ENCODE assay signal across 32 cellular contexts in genomic region chr11:42205518-42205917, GRCh38.
"Had no signal": no experiment of that assay in that cellular context is flagged by ENCODE, and none has a peak within 500 bp of the region (broad histone marks: within the 10 kb centered on the region; RNA-seq: fewer than 3 reads in every experiment).

No MANE protein-coding gene starts in this region.

- H3K9me3 ChIP-seq: ascending aorta, colonic mucosa, gastrocnemius medialis, pancreas, psoas muscle, suprapubic skin, tibial artery had no signal

- H3K4me3 ChIP-seq: ascending aorta, cardiac muscle cell, colonic mucosa, gastrocnemius medialis, pancreas, psoas muscle, suprapubic skin, tibial artery, upper lobe of right lung had no signal

- H3K4me1 ChIP-seq: ascending aorta, colonic mucosa, gastrocnemius medialis, pancreas, psoas muscle, suprapubic skin, tibial artery, upper lobe of right lung had no signal

- DNase-seq: activated CD4-positive, alpha-beta T cell treated with anti-CD3 and anti-CD28 coated beads for 48 hours; activated CD4-positive, alpha-beta T cell treated with anti-CD3 and anti-CD28 coated beads, Interleukin-2, amount 50 U/mL, for 48 hours; activated CD8-positive, alpha-beta memory T cell treated with anti-CD3 and anti-CD28 coated beads, Interleukin-2, amount 50 U/mL, for 4 hours; activated gamma-delta T cell; activated naive CD4-positive, alpha-beta T cell treated with anti-CD3 and anti-CD28 coated beads, Interleukin-2, amount 10 ng/mL, durations not matched to agents 7 days and 5 days; activated naive CD8-positive, alpha-beta T cell treated with anti-CD3 and anti-CD28 coated beads, Interleukin-2, amount 10 ng/mL, durations not matched to agents 7 days and 5 days; activated T-cell treated with anti-CD3 and anti-CD28 coated beads, Interleukin-2, amount 50 U/mL, for 1 hour; cerebellar nuclear complex; colonic mucosa; effector CD8-positive, alpha-beta T cell; gastrocnemius medialis; glutamatergic neuron; islet precursor cell; left ventricle myocardium superior; naive thymus-derived CD4-positive, alpha-beta T cell; nucleus accumbens; pancreas; psoas muscle; stimulated activated CD4-positive, alpha-beta T cell treated with anti-CD3 and anti-CD28 coated beads, Interleukin-15, amount 100 ng/mL, for 24 hours; stimulated activated CD4-positive, alpha-beta T cell treated with anti-CD3 and anti-CD28 coated beads, Interleukin-2, amount 100 ng/mL, for 24 hours; stimulated activated naive CD4-positive, alpha-beta T cell; T-helper 9 cell; tibial artery; upper lobe of right lung; WERI-Rb-1 had no signal

- H3K27me3 Mint-ChIP-seq: activated naive CD4-positive, alpha-beta T cell treated with anti-CD3 and anti-CD28 coated beads, Interleukin-2, amount 10 ng/mL, durations not matched to agents 7 days and 5 days; activated naive CD8-positive, alpha-beta T cell treated with anti-CD3 and anti-CD28 coated beads, Interleukin-2, amount 10 ng/mL, durations not matched to agents 7 days and 5 days; naive thymus-derived CD4-positive, alpha-beta T cell had no signal

- H3K4me1 Mint-ChIP-seq: activated naive CD4-positive, alpha-beta T cell treated with anti-CD3 and anti-CD28 coated beads, Interleukin-2, amount 10 ng/mL, durations not matched to agents 7 days and 5 days; activated naive CD8-positive, alpha-beta T cell treated with anti-CD3 and anti-CD28 coated beads, Interleukin-2, amount 10 ng/mL, durations not matched to agents 7 days and 5 days; brain; mesothelial cell of epicardium; naive thymus-derived CD4-positive, alpha-beta T cell had no signal

- ATAC-seq: activated CD4-positive, CD25-positive, alpha-beta regulatory T cell treated with anti-CD3 and anti-CD28 coated beads, Interleukin-2, amount 50 U/mL, for 24 hours; gastrocnemius medialis; left ventricle myocardium superior; naive thymus-derived CD4-positive, alpha-beta T cell; pancreas; psoas muscle; upper lobe of right lung had no signal

- H3K36me3 Mint-ChIP-seq: activated naive CD4-positive, alpha-beta T cell treated with anti-CD3 and anti-CD28 coated beads, Interleukin-2, amount 10 ng/mL, durations not matched to agents 7 days and 5 days; activated naive CD8-positive, alpha-beta T cell treated with anti-CD3 and anti-CD28 coated beads, Interleukin-2, amount 10 ng/mL, durations not matched to agents 7 days and 5 days; brain; mesothelial cell of epicardium had no signal

- H3K27ac ChIP-seq: ascending aorta, cardiac muscle cell, colonic mucosa, gastrocnemius medialis, pancreas, psoas muscle, suprapubic skin, tibial artery, upper lobe of right lung, WERI-Rb-1 had no signal

- H3K4me3 Mint-ChIP-seq: activated naive CD4-positive, alpha-beta T cell treated with anti-CD3 and anti-CD28 coated beads, Interleukin-2, amount 10 ng/mL, durations not matched to agents 7 days and 5 days; activated naive CD8-positive, alpha-beta T cell treated with anti-CD3 and anti-CD28 coated beads, Interleukin-2, amount 10 ng/mL, durations not matched to agents 7 days and 5 days; activated T-helper 1 cell treated with anti-CD3 and anti-CD28 coated beads, Interleukin-12 subunit alpha, Interleukin-12 subunit beta, Interleukin-2, Interleukin-4 antibody, amounts not matched to agents 30 ng/mL and 10 ng/mL and 1 ng/mL, durations not matched to agents 14 hours and 24 hours and 36 hours; brain; mesothelial cell of epicardium; naive thymus-derived CD4-positive, alpha-beta T cell had no signal

- H3K27ac Mint-ChIP-seq: activated naive CD4-positive, alpha-beta T cell treated with anti-CD3 and anti-CD28 coated beads, Interleukin-2, amount 10 ng/mL, durations not matched to agents 7 days and 5 days; activated naive CD8-positive, alpha-beta T cell treated with anti-CD3 and anti-CD28 coated beads, Interleukin-2, amount 10 ng/mL, durations not matched to agents 7 days and 5 days; activated T-helper 1 cell treated with anti-CD3 and anti-CD28 coated beads, Interleukin-12 subunit alpha, Interleukin-12 subunit beta, Interleukin-2, Interleukin-4 antibody, amounts not matched to agents 30 ng/mL and 10 ng/mL and 1 ng/mL, durations not matched to agents 14 hours and 24 hours and 36 hours; brain; mesothelial cell of epicardium; naive thymus-derived CD4-positive, alpha-beta T cell had no signal

- H3K27me3 ChIP-seq: ascending aorta, cardiac muscle cell, colonic mucosa, gastrocnemius medialis, pancreas, suprapubic skin, tibial artery, upper lobe of right lung had no signal

- H3K36me3 ChIP-seq: ascending aorta, cardiac muscle cell, colonic mucosa, gastrocnemius medialis, pancreas, suprapubic skin, tibial artery, upper lobe of right lung, WERI-Rb-1 had no signal
